Comparison of ENCODE assay signal across 12 cellular contexts in the genomic region with DNA sequence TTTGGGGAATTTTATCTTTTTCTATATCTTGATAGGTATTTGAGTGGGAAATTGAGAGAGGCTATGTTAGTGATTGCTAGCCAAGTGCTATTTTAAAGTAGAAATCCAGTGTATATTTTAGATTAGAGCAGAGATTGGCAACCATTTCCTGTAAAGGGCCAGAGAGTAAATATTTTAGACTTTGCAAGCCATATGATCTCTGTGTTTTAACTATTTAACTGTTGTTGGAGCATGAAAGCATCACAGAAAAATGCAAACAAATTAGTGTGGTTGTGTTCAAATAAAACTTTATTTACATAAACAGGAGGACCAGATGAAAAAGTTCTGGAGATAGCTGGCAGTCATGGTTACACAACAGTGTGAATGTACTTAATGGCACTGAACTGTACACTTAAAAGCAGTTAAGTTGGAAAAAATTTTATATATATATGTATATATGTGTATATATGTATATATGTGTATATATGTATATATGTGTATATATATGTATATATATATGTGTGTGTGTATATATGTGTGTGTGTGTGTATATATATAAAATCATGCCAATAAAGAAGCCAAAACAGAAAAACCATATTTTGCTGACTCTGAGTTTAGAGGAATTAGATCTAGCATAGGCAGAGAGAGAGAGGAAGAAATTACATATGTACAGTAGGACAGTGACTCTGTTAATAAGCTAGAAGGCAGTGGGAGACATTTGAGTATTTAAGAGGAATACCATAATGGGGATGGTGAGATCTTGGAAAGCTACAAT.
DNase-seq lines count a peak whose midpoint lies in the region; ATAC-seq and TF ChIP-seq lines count a peak whose summit lies in the region.
"Had no signal": no experiment of that assay in that cellular context is flagged by ENCODE, and none has a peak within 500 bp of the region (broad histone marks: within the 10 kb centered on the region; RNA-seq: fewer than 3 reads in every experiment).

No MANE protein-coding gene starts in this region.

- H3K27ac ChIP-seq in breast epithelium (no peak overlapping the region), upper lobe of left lung (peak overlapping the region in 3 of 4 donors; percentile 52 to 78 (median 69)), SJCRH30 (no peak overlapping the region)

- peaks cover 0 to 33% of the 10 kb centered on the region in 2 donors for H3K27me3 ChIP-seq in breast epithelium
- H3K27me3 ChIP-seq in upper lobe of left lung: no peaks in the 10 kb centered on the region
- H3K27me3 ChIP-seq in SJCRH30: no peaks in the 10 kb centered on the region

- peaks cover 43% of the 10 kb centered on the region for H3K27me3 Mint-ChIP-seq in MCF 10A (ENCODE audit: insufficient read depth, unreplicated experiment)
- no peaks in the 10 kb centered on the region for H3K27me3 Mint-ChIP-seq in activated T-helper 17 cell treated with anti-CD3 and anti-CD28 coated beads, Interleukin-2, amount 50 U/mL, for 72 hours
- H3K27me3 Mint-ChIP-seq: activated CD4-positive, alpha-beta T cell treated with anti-CD3 and anti-CD28 coated beads, Interleukin-2, amount 10 ng/mL, durations not matched to agents 7 days and 5 days had no signal

- intact Hi-C loops in MCF 10A (cut with micrococcal nuclease) (loop anchor here (2.0 to 5.0 kb wide), 2 partner anchors 60 to 174 kb away; no protein-coding TSS in a partner anchor), breast epithelium (cut with DNase I; ENCODE audit: low total_unique reads) (no loop called here)

- no peak overlapping the region for H3K4me3 Mint-ChIP-seq in MCF 10A (ENCODE audit: unreplicated experiment)
- no peak overlapping the region for H3K4me3 Mint-ChIP-seq in activated T-helper 17 cell treated with anti-CD3 and anti-CD28 coated beads, Interleukin-2, amount 50 U/mL, for 72 hours
- H3K4me3 Mint-ChIP-seq: activated CD4-positive, alpha-beta T cell treated with anti-CD3 and anti-CD28 coated beads, Interleukin-2, amount 10 ng/mL, durations not matched to agents 7 days and 5 days had no signal

- BruUV-seq in MCF 10A (replicated peaks; lab: Mats Ljungman, UMichigan): TSS peak; percentile 50

- peak overlapping the region; percentile 95 for H3K27ac Mint-ChIP-seq in MCF 10A (ENCODE audit: low read depth, unreplicated experiment)
- H3K27ac Mint-ChIP-seq in activated T-helper 17 cell treated with anti-CD3 and anti-CD28 coated beads, Interleukin-2, amount 50 U/mL, for 72 hours: peak overlapping the region; percentile 69
- H3K27ac Mint-ChIP-seq: activated CD4-positive, alpha-beta T cell treated with anti-CD3 and anti-CD28 coated beads, Interleukin-2, amount 10 ng/mL, durations not matched to agents 7 days and 5 days had no signal

- TF ChIP-seq EP300 in upper lobe of left lung (IDR thresholded peaks at IDR 0.05): no peak

- TF ChIP-seq CTCF in MCF 10A (IDR thresholded peaks at IDR 0.05; ENCODE audit: unreplicated experiment) (no peak), breast epithelium (IDR thresholded peaks at IDR 0.05) (no peak), fibroblast of villous mesenchyme (IDR thresholded peaks at IDR 0.05; ENCODE audit: insufficient read depth, low read depth, low read length) (no peak), upper lobe of left lung (IDR thresholded peaks at IDR 0.05) (no peak)

- H3K4me1 ChIP-seq in breast epithelium (no peaks in the 10 kb centered on the region), upper lobe of left lung (peaks cover 5 to 30% (median 17%) of the 10 kb centered on the region in 4 donors), SJCRH30 (peaks cover 9% of the 10 kb centered on the region)

- H3K4me3 ChIP-seq in breast epithelium (no peak overlapping the region), fibroblast of villous mesenchyme (ENCODE audit: low read depth, low read length) (no peak overlapping the region), upper lobe of left lung (no peak overlapping the region), SJCRH30 (no peak overlapping the region)

- POLR2A ChIA-PET in MCF 10A (lab: Yijun Ruan, JAX): interaction anchor here (0.5 to 3.6 kb wide), 9 partner anchors 18 to 83 kb away, joined by 3 to 18 read pairs (median 3); a partner anchor contains a TSS

- H3K4me1 Mint-ChIP-seq in MCF 10A (ENCODE audit: insufficient read depth, unreplicated experiment): peaks cover 38% of the 10 kb centered on the region
- H3K4me1 Mint-ChIP-seq in activated T-helper 17 cell treated with anti-CD3 and anti-CD28 coated beads, Interleukin-2, amount 50 U/mL, for 72 hours: peaks cover 14% of the 10 kb centered on the region

- TF ChIP-seq POLR2A in breast epithelium (IDR thresholded peaks at IDR 0.05) (no peak), upper lobe of left lung (IDR thresholded peaks at IDR 0.05) (no peak)

- H3K9me3 ChIP-seq in breast epithelium (no peaks in the 10 kb centered on the region), upper lobe of left lung (no peaks in the 10 kb centered on the region), SJCRH30 (replicated peaks) (no peaks in the 10 kb centered on the region)

- DNase-seq in MCF 10A (ENCODE audit: unreplicated experiment) (no peak), breast epithelium (ENCODE audit: low spot score in 2 of 2) (no peak), fibroblast of villous mesenchyme (ENCODE audit: low read depth) (peak; percentile 88), upper lobe of left lung (no peak), SJCRH30 (no peak), D341Med (ENCODE audit: low spot score) (no peak)
- DNase-seq in stimulated activated CD4-positive, alpha-beta T cell treated with anti-CD3 and anti-CD28 coated beads, Interleukin-4, amount 100 ng/mL, for 24 hours: no peak
- DNase-seq: activated CD4-positive, alpha-beta T cell treated with anti-CD3 and anti-CD28 coated beads, Interleukin-2, amount 10 ng/mL, durations not matched to agents 7 days and 5 days; activated naive CD4-positive, alpha-beta T cell treated with Interleukin-2 at 50 U/mL for 16 hours; NCI-H1105; right cardiac atrium had no signal

- ATAC-seq in activated T-helper 17 cell treated with anti-CD3 and anti-CD28 coated beads, Interleukin-2, amount 50 U/mL, for 72 hours (replicated peaks): no peak
- ATAC-seq in upper lobe of left lung (ENCODE audit: low FRiP score in 2 of 2): no peak

- H3K36me3 ChIP-seq in breast epithelium (no peaks in the 10 kb centered on the region), upper lobe of left lung (no peaks in the 10 kb centered on the region), SJCRH30 (no peaks in the 10 kb centered on the region)

- H3K36me3 Mint-ChIP-seq in MCF 10A (ENCODE audit: insufficient read depth, unreplicated experiment): no peaks in the 10 kb centered on the region
- no peaks in the 10 kb centered on the region for H3K36me3 Mint-ChIP-seq in activated T-helper 17 cell treated with anti-CD3 and anti-CD28 coated beads, Interleukin-2, amount 50 U/mL, for 72 hours (ENCODE audit: low read depth)

- CTCF ChIA-PET in MCF 10A (lab: Yijun Ruan, JAX): interaction anchor here (0.5 kb wide), 1 partner anchor 139 kb away, joined by 5 read pairs; no protein-coding TSS in a partner anchor

- H3K9me3 Mint-ChIP-seq in MCF 10A (ENCODE audit: unreplicated experiment): no peaks in the 10 kb centered on the region
- no peaks in the 10 kb centered on the region for H3K9me3 Mint-ChIP-seq in activated T-helper 17 cell treated with anti-CD3 and anti-CD28 coated beads, Interleukin-2, amount 50 U/mL, for 72 hours
- H3K9me3 Mint-ChIP-seq: activated CD4-positive, alpha-beta T cell treated with anti-CD3 and anti-CD28 coated beads, Interleukin-2, amount 10 ng/mL, durations not matched to agents 7 days and 5 days had no signal

Comparison
In these comparisons a context has a peak if more than half of its experiments do, and no peak if none do; other contexts are left out.
1. H3K27ac ChIP-seq: peak in upper lobe of left lung (3 of 4); none in breast epithelium (0 of 2) and SJCRH30 (single experiment).